ENCODE assay signal across 2 cellular contexts in genomic region chr3:4396006-4396405, GRCh38.
TF ChIP-seq lines count a peak whose summit lies in the region.

No MANE protein-coding gene starts in this region.

TF ChIP-seq in endothelial cell of umbilical vein, 7 proteins besides CTCF, POLR2A, EP300 and RAD21 (continued from another document):
- TF ChIP-seq MAX (IDR thresholded peaks at IDR 0.05; ENCODE audit: insufficient read depth, insufficient read length) = no peak
- TF ChIP-seq EZH2 (IDR thresholded peaks at IDR 0.05; ENCODE audit: borderline replicate concordance, low read depth, low read length, severe bottlenecking) = no peak
- TF ChIP-seq FOS (IDR thresholded peaks at IDR 0.05; ENCODE audit: borderline replicate concordance, insufficient read depth, low read length) = no peak

TF ChIP-seq in WTC11, 78 proteins besides CTCF, POLR2A, EP300 and RAD21 (continued from another document):
- TF ChIP-seq, protein P1, sequence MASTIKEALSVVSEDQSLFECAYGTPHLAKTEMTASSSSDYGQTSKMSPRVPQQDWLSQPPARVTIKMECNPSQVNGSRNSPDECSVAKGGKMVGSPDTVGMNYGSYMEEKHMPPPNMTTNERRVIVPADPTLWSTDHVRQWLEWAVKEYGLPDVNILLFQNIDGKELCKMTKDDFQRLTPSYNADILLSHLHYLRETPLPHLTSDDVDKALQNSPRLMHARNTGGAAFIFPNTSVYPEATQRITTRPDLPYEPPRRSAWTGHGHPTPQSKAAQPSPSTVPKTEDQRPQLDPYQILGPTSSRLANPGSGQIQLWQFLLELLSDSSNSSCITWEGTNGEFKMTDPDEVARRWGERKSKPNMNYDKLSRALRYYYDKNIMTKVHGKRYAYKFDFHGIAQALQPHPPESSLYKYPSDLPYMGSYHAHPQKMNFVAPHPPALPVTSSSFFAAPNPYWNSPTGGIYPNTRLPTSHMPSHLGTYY (CRISPR knock-in tag; IDR thresholded peaks at IDR 0.05) = no peak
- TF ChIP-seq NR3C1 (CRISPR knock-in tag; conservative IDR thresholded peaks at IDR 0.05; ENCODE audit: low read depth) (no peak), FOXK1 (CRISPR knock-in tag; IDR thresholded peaks at IDR 0.05) (no peak), ATF1 (CRISPR knock-in tag; IDR thresholded peaks at IDR 0.05) (no peak)
TF ChIP-seq in WTC11: peak in this region for 0.
